Comparison of ENCODE assay signal across 9 cellular contexts in the genomic region with DNA sequence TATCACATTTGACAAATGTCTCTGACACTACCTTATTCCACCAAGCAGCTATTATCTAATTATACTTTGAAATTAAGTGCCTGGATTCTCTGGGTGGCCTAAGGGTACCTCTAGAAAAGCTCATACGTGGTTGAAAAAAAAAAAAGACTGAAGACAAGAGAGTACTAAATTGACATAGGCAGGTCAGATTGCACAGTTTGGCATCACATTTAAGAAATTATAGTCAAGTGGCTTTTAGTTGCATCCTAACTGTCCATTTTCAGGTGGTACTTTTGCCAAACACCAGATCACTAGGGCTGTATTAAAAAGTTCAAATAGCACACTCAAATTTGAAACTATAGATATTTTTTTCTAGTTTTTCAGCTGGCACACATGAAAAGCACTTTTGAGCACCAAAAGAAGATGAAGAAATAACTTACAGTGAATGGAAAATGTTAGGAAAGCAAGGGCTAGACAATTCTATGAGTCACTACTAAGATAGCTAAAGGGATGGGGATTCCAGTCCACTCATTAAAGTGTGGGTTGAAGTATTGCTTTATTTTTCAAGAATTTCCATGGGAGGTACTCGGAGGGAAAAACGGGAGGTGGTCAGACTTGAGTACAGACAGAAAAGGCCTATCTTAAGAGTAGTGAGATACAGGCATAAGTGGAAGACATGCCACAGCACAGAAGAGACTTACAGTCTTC.
DNase-seq lines count a peak whose midpoint lies in the region; ATAC-seq lines count a peak whose summit lies in the region.
"Had no signal": no experiment of that assay in that cellular context is flagged by ENCODE, and none has a peak within 500 bp of the region (broad histone marks: within the 10 kb centered on the region; RNA-seq: fewer than 3 reads in every experiment).

No MANE protein-coding gene starts in this region.

- H3K4me1 ChIP-seq in skeletal muscle tissue (ENCODE audit: control insufficient read depth in 3 of 3, insufficient read depth in 3 of 3, low read length in 3 of 3) = no peaks in the 10 kb centered on the region

- H3K27me3 ChIP-seq in skeletal muscle tissue (ENCODE audit: control insufficient read depth in 3 of 3, insufficient read depth in 3 of 3, low read length in 3 of 3) = no peaks in the 10 kb centered on the region

- no peak overlapping the region for H3K9ac ChIP-seq in SK-N-MC (ENCODE audit: insufficient read length)
- no peak overlapping the region for H3K9ac ChIP-seq in skeletal muscle tissue (ENCODE audit: low read depth in 1 of 3, low read length in 3 of 3)

- peak overlapping the region; percentile 32; the same call in 1 of the 2 replicates for H3K27ac ChIP-seq in SK-N-MC
- peak overlapping the region; percentile 55 for H3K27ac ChIP-seq in skeletal muscle tissue (ENCODE audit: low read depth, low read length)
- H3K27ac ChIP-seq: WERI-Rb-1 had no signal

- intact Hi-C loops in Right ventricle myocardium superior (cut with DNase I) = loop anchor here (10.0 kb wide), 1 partner anchor 171 kb away; no protein-coding TSS in a partner anchor

- H3K9me3 ChIP-seq in SK-N-MC (ENCODE audit: low read depth, low read length) (no peaks in the 10 kb centered on the region; the same call in 1 of the 2 replicates), skeletal muscle tissue (ENCODE audit: control insufficient read depth in 3 of 3, low read length in 3 of 3) (no peaks in the 10 kb centered on the region)

- peak; percentile 74 for DNase-seq in H4 (ENCODE audit: low spot score)
- no peak for DNase-seq in SK-N-MC (ENCODE audit: low read depth, low spot score)
- no peak for DNase-seq in Right ventricle myocardium superior
- DNase-seq in activated CD8-positive, alpha-beta memory T cell treated with anti-CD3 and anti-CD28 coated beads for 24 hours = no peak
- no peak for DNase-seq in NCI-H2029 treated with DMSO at 0.1 percent for 48 hours (lab: John Stamatoyannopoulos, UW)
- DNase-seq in activated effector memory CD4-positive, alpha-beta T cell treated with Interleukin-2 at 50 U/mL for 16 hours = no peak
- DNase-seq: NCI-H1436 treated with DMSO at 0.1 percent for 48 hours, WERI-Rb-1 had no signal

- H3K4me3 ChIP-seq in SK-N-MC (no peak overlapping the region), skeletal muscle tissue (ENCODE audit: low read length in 3 of 3) (no peak overlapping the region)

- peak; percentile 62 for ATAC-seq in Right ventricle myocardium superior (ENCODE audit: poor library complexity)

- H3K36me3 ChIP-seq in SK-N-MC (ENCODE audit: insufficient read depth, low read length) (no peaks in the 10 kb centered on the region), skeletal muscle tissue (ENCODE audit: control insufficient read depth in 3 of 3, insufficient read depth in 3 of 3, low read length in 3 of 3) (no peaks in the 10 kb centered on the region)
- H3K36me3 ChIP-seq: WERI-Rb-1 had no signal
